Comparison of ENCODE assay signal across 1 cellular context in genomic region chr16:19127205-19127604, GRCh38.
TF ChIP-seq lines count a peak whose summit lies in the region.

No MANE protein-coding gene starts in this region.

TF ChIP-seq in GM12878, 131 proteins besides CTCF, POLR2A, EP300 and RAD21 (continued from another document and continues in another):
- TF ChIP-seq SREBF1 (IDR thresholded peaks at IDR 0.05; ENCODE audit: low read length): no peak
- TF ChIP-seq RCOR1 (conservative IDR thresholded peaks at IDR 0.05; ENCODE audit: low read depth, low read length): no peak
- TF ChIP-seq ATF2 (IDR thresholded peaks at IDR 0.05; ENCODE audit: low read length): peak; percentile 58
- peak; percentile 36; the same call in 1 of the 2 replicates for TF ChIP-seq TBL1XR1 (IDR thresholded peaks at IDR 0.05; ENCODE audit: low read depth, low read length)
- no peak for TF ChIP-seq ZBTB40 (IDR thresholded peaks at IDR 0.05; ENCODE audit: borderline replicate concordance)
- TF ChIP-seq MYC (IDR thresholded peaks at IDR 0.05; ENCODE audit: insufficient read depth, insufficient read length, insufficient replicate concordance, low read length, severe bottlenecking): no peak
- no peak for TF ChIP-seq NKRF (conservative IDR thresholded peaks at IDR 0.05)
- TF ChIP-seq SP1 (IDR thresholded peaks at IDR 0.05; ENCODE audit: low read depth, low read length): no peak
- TF ChIP-seq DPF2 (IDR thresholded peaks at IDR 0.05): no peak
- TF ChIP-seq ZNF622 (IDR thresholded peaks at IDR 0.05): no peak
- no peak for TF ChIP-seq E2F8 (IDR thresholded peaks at IDR 0.05; ENCODE audit: low read depth, partially characterized antibody)
- TF ChIP-seq KLF5 (IDR thresholded peaks at IDR 0.05; ENCODE audit: partially characterized antibody): no peak
- TF ChIP-seq CHD1 (IDR thresholded peaks at IDR 0.05; ENCODE audit: low read depth, low read length): no peak
- no peak for TF ChIP-seq USF1 (IDR thresholded peaks at IDR 0.05; ENCODE audit: borderline replicate concordance, extremely low read length, insufficient read depth, low read depth, low read length)
- 0 out of 2 replicates have a peak, but pooled peaks have one; percentile 21 for TF ChIP-seq IRF4 (IDR thresholded peaks at IDR 0.05; ENCODE audit: low read depth, low read length)
- no peak for TF ChIP-seq ZNF274 (IDR thresholded peaks at IDR 0.05; ENCODE audit: insufficient read depth, insufficient read length)
- TF ChIP-seq YY1 (IDR thresholded peaks at IDR 0.05; ENCODE audit: low read depth, low read length): no peak
- TF ChIP-seq NFXL1 (IDR thresholded peaks at IDR 0.05; ENCODE audit: borderline replicate concordance): no peak
- no peak for TF ChIP-seq PBX3 (IDR thresholded peaks at IDR 0.05; ENCODE audit: insufficient replicate concordance, low read depth, low read length)
- no peak for TF ChIP-seq ZNF24 (IDR thresholded peaks at IDR 0.05)
- TF ChIP-seq BCL3 (IDR thresholded peaks at IDR 0.05; ENCODE audit: borderline replicate concordance, insufficient read depth, low read depth, low read length, poor library complexity, severe bottlenecking): peak; percentile 64
- no peak for TF ChIP-seq CBX3 (IDR thresholded peaks at IDR 0.05; ENCODE audit: borderline replicate concordance, low read depth)
- TF ChIP-seq NFYA (IDR thresholded peaks at IDR 0.05; ENCODE audit: borderline replicate concordance, low read depth, low read length): no peak
- no peak for TF ChIP-seq RAD51 (IDR thresholded peaks at IDR 0.05)
- no peak for TF ChIP-seq ZNF217 (IDR thresholded peaks at IDR 0.05)
- TF ChIP-seq BHLHE40 (IDR thresholded peaks at IDR 0.05; ENCODE audit: borderline replicate concordance in 1 of 2, low read depth in 2 of 2, low read length in 1 of 2): no peak
- no peak for TF ChIP-seq IRF5 (IDR thresholded peaks at IDR 0.05; ENCODE audit: borderline replicate concordance)
- TF ChIP-seq POLR2AphosphoS5 (IDR thresholded peaks at IDR 0.05; ENCODE audit: low read length): no peak
- no peak for TF ChIP-seq POLR2AphosphoS2 (IDR thresholded peaks at IDR 0.05; ENCODE audit: low read depth, low read length)
- TF ChIP-seq RFX5 (IDR thresholded peaks at IDR 0.05; ENCODE audit: low read depth, low read length): no peak
- TF ChIP-seq HSF1 (IDR thresholded peaks at IDR 0.05; ENCODE audit: low read depth, low read length): no peak
- no peak for TF ChIP-seq HDAC6 (IDR thresholded peaks at IDR 0.05; ENCODE audit: unreplicated experiment)
- peak; percentile 57; the same call in 1 of the 2 replicates for TF ChIP-seq ZBED1 (IDR thresholded peaks at IDR 0.05; ENCODE audit: borderline replicate concordance)
- TF ChIP-seq STAT3 (IDR thresholded peaks at IDR 0.05; ENCODE audit: low read depth, low read length): no peak
- TF ChIP-seq TARDBP (IDR thresholded peaks at IDR 0.05; ENCODE audit: borderline replicate concordance): no peak
- no peak for TF ChIP-seq BRCA1 (IDR thresholded peaks at IDR 0.05; ENCODE audit: low read depth, low read length)
- TF ChIP-seq TCF12 (IDR thresholded peaks at IDR 0.05; ENCODE audit: low read depth, low read length): no peak
- no peak for TF ChIP-seq SMAD5 (IDR thresholded peaks at IDR 0.05; ENCODE audit: low read depth)
- no peak for TF ChIP-seq SUZ12 (IDR thresholded peaks at IDR 0.05; ENCODE audit: unreplicated experiment)
- TF ChIP-seq EED (IDR thresholded peaks at IDR 0.05; ENCODE audit: low read depth): peak; percentile 97
- no peak for TF ChIP-seq SMAD1 (IDR thresholded peaks at IDR 0.05; ENCODE audit: low read depth, partially characterized antibody)
- peak; percentile 58 for TF ChIP-seq MTA3 (IDR thresholded peaks at IDR 0.05; ENCODE audit: borderline replicate concordance, low read length)
- TF ChIP-seq GATAD2B (conservative IDR thresholded peaks at IDR 0.05; ENCODE audit: low read depth): no peak
- TF ChIP-seq WRNIP1 (IDR thresholded peaks at IDR 0.05; ENCODE audit: borderline replicate concordance, low read depth, low read length): no peak
- TF ChIP-seq GABPA (IDR thresholded peaks at IDR 0.05; ENCODE audit: low read depth): 0 out of 2 replicates have a peak, but pooled peaks have one; percentile 35
- TF ChIP-seq TCF7 (IDR thresholded peaks at IDR 0.05; ENCODE audit: borderline replicate concordance): no peak
- TF ChIP-seq MEF2A (IDR thresholded peaks at IDR 0.05; ENCODE audit: insufficient read depth, low read depth, low read length): no peak
- peak; percentile 56 for TF ChIP-seq JUNB (IDR thresholded peaks at IDR 0.05)
- TF ChIP-seq RB1 (IDR thresholded peaks at IDR 0.05; ENCODE audit: borderline replicate concordance): no peak
- no peak for TF ChIP-seq YBX1 (IDR thresholded peaks at IDR 0.05)
- no peak for TF ChIP-seq MYB (IDR thresholded peaks at IDR 0.05; ENCODE audit: borderline replicate concordance, low read depth, low read length)
- TF ChIP-seq RUNX3 (IDR thresholded peaks at IDR 0.05; ENCODE audit: low read length): peak; percentile 98
- TF ChIP-seq ATF7 (IDR thresholded peaks at IDR 0.05; ENCODE audit: low read depth): no peak
